9 cellular contexts compared by ENCODE assay signal in the genomic region with DNA sequence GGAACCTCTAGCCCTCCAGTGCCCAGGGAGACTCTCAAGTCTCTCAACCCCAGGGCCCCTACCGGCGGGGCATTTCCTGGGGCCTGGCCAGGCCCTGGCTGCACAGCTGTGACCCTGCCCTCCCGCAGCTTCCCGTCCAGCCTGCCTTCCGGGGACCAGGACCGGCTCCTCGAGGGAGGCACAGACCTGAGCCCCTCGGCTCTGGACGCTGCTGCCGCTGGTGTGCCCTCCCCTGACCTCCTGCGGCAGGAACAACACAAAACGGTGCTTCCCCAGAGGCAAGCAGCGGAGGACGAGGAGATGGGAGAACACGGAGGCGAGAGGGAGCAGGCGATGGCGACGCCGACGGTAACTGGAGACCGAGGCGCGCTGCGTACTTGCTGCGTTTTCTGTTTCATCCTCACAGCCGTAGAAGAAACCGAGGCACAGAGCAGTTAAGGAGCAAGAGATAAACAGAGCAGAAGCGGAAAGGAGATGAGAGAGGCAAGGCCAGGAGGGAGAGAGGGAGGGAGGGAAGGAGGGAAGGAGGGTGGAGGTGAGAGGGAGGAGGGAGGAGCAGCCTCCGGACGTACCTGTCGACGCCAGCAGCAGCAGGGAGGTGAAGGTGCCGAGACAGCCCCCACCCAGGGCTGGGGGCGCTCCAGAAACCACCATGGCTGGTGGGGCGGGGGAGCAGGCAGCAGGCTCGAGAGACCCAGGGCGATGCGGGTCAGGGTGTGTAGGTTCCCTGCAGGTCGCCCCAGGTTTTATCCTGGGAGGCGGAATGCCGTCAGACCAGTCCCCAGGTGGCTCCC. TPM values are rescaled to one million over a fixed set of nuclear protein-coding genes. Genes with fewer than 3 reads are reported as not detected.
A peak's percentile ranks its signal among the peaks of the same experiment; 100 is the strongest.
DNase-seq lines count a peak whose midpoint lies in the region; ATAC-seq and TF ChIP-seq lines count a peak whose summit lies in the region.
"Had no signal": no experiment of that assay in that cellular context is flagged by ENCODE, and none has a peak within 500 bp of the region (broad histone marks: within the 10 kb centered on the region; RNA-seq: fewer than 3 reads in every experiment).

A gene with protein sequence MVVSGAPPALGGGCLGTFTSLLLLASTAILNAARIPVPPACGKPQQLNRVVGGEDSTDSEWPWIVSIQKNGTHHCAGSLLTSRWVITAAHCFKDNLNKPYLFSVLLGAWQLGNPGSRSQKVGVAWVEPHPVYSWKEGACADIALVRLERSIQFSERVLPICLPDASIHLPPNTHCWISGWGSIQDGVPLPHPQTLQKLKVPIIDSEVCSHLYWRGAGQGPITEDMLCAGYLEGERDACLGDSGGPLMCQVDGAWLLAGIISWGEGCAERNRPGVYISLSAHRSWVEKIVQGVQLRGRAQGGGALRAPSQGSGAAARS (minus strand): TSS at position 720 of the 794 bp plus-strand sequence. CDS start 66 bp downstream, at position 654.

- TF ChIP-seq POLR2A in esophagus squamous epithelium (IDR thresholded peaks at IDR 0.05) (peak in 2 of 4 donors; percentile 33 to 36), prostate gland (IDR thresholded peaks at IDR 0.05) (peak; percentile 65)

- peak; percentile 18 for DNase-seq in GM10266 (ENCODE audit: extremely low spot score)
- peak; percentile 42 for DNase-seq in RWPE1 (ENCODE audit: low spot score)
- no peak for DNase-seq in esophagus squamous epithelium (lab: John Stamatoyannopoulos, UW)
- DNase-seq in prostate gland (ENCODE audit: low spot score): peak; percentile 74
- DNase-seq in hypothalamus (lab: John Stamatoyannopoulos, UW): no peak
- DNase-seq in HCEC 1CT: no peak
- no peak for DNase-seq in GM19238 (ENCODE audit: insufficient read length, low spot score)
- DNase-seq: stimulated activated CD4-positive, alpha-beta T cell treated with anti-CD3 and anti-CD28 coated beads, Interleukin-2, amount 100 ng/mL, for 24 hours had no signal

- peaks cover 9 to 41% (median 11%) of the 10 kb centered on the region in 3 donors for H3K4me1 ChIP-seq in esophagus squamous epithelium
- H3K4me1 ChIP-seq in prostate gland (replicated peaks): no peaks in the 10 kb centered on the region

- H3K27ac ChIP-seq in RWPE1: no peak within 1 kb of the TSS
- H3K27ac ChIP-seq in esophagus squamous epithelium: peak within 1 kb of the TSS; percentile 85 to 91 (median 88)
- peak within 1 kb of the TSS; percentile 86 to 88 for H3K27ac ChIP-seq in prostate gland

- 3 to 6% methylated on average over 23 to 25 of the region's 42 CpGs for WGBS in esophagus squamous epithelium, 2 donors
- 5% methylated on average over 42 of the region's 42 CpGs for WGBS in prostate gland

- H3K36me3 ChIP-seq in esophagus squamous epithelium (peaks cover 0 to 27% (median 0%) of the 10 kb centered on the region in 3 donors), prostate gland (no peaks in the 10 kb centered on the region)

- H3K9me3 ChIP-seq in esophagus squamous epithelium (peaks cover 0 to 20% (median 5%) of the 10 kb centered on the region in 3 donors), prostate gland (no peaks in the 10 kb centered on the region)

- H3K4me3 ChIP-seq in esophagus squamous epithelium (peak within 1 kb of the TSS; percentile 48 to 67 (median 54)), prostate gland (peak within 1 kb of the TSS; percentile 21 to 42)

- CTCF ChIA-PET in RWPE1 (lab: Yijun Ruan, JAX): interaction anchor here (0.7 to 1.5 kb wide), 4 partner anchors 10 to 1177 kb away, joined by 3 read pairs; no protein-coding TSS in a partner anchor

- POLR2A ChIA-PET in RWPE1 (lab: Yijun Ruan, JAX; ENCODE audit: low non-redundant PET): interaction anchor here (1.2 kb wide), 1 partner anchor 19 kb away, joined by 3 read pairs; no protein-coding TSS in a partner anchor

- H3K27me3 ChIP-seq in esophagus squamous epithelium (peaks cover 0 to 72% (median 0%) of the 10 kb centered on the region in 4 donors), prostate gland (replicated peaks; ENCODE audit: insufficient read depth) (no peaks in the 10 kb centered on the region)

- intact Hi-C loops in esophagus squamous epithelium (cut with DNase I) (no loop called here), prostate gland (cut with DNase I) (no loop called here)

- no peak for ATAC-seq in HG03135 (IDR thresholded peaks at IDR 0.05; ENCODE audit: unreplicated experiment)

- TF ChIP-seq CTCF in GM10266 (IDR thresholded peaks at IDR 0.05; ENCODE audit: control insufficient read depth, insufficient read depth, low read depth, missing control alignments): no peak
- TF ChIP-seq CTCF in RWPE1 (conservative IDR thresholded peaks at IDR 0.05; ENCODE audit: low read depth): no peak
- no peak for TF ChIP-seq CTCF in esophagus squamous epithelium (IDR thresholded peaks at IDR 0.05)
- no peak for TF ChIP-seq CTCF in prostate gland (IDR thresholded peaks at IDR 0.05)

RNA-seq across cellular contexts. Expression of the gene that starts here (rescaled TPM):
- total RNA-seq in esophagus squamous epithelium (100 to 1,000 TPM in 2 of 4 donors, 10 to 100 TPM in 2; 36.6 to 149 (median 113) TPM), prostate gland (10 to 100 TPM; 18.6 to 30.9 TPM)

Comparison
In these comparisons a context has a peak if more than half of its experiments do, and no peak if none do; other contexts are left out.
1. DNase-seq: peak in GM10266 (single experiment), RWPE1 (single experiment) and prostate gland (single experiment); none in esophagus squamous epithelium (single experiment), hypothalamus (0 of 51), HCEC 1CT (single experiment) and GM19238 (single experiment).